9 cellular contexts compared by ENCODE assay signal in genomic region chr7:19404912-19405329, GRCh38.
DNase-seq lines count a peak whose midpoint lies in the region; ATAC-seq and TF ChIP-seq lines count a peak whose summit lies in the region.
"Had no signal": no experiment of that assay in that cellular context is flagged by ENCODE, and none has a peak within 500 bp of the region (broad histone marks: within the 10 kb centered on the region; RNA-seq: fewer than 3 reads in every experiment).

No MANE protein-coding gene starts in this region.

- DNase-seq in CD1c-positive myeloid dendritic cell (ENCODE audit: extremely low spot score) (peak; percentile 40), adipocyte (ENCODE audit: low read depth) (peak; percentile 90), kidney epithelial cell (ENCODE audit: low read depth) (peak; percentile 93), Peyer's patch (no peak), ureter (ENCODE audit: low spot score) (no peak), BE2C (no peak)
- DNase-seq in CD4-positive, alpha-beta T cell, result no peak

- no peak overlapping the region for H3K4me3 ChIP-seq in HUES64 (ENCODE audit: low read length)
- peak overlapping the region; percentile 49 for H3K4me3 ChIP-seq in adipocyte (ENCODE audit: low read length)
- no peak overlapping the region for H3K4me3 ChIP-seq in kidney epithelial cell (ENCODE audit: low read depth, low read length)
- H3K4me3 ChIP-seq in Peyer's patch, result no peak overlapping the region
- no peak overlapping the region for H3K4me3 ChIP-seq in BE2C (ENCODE audit: low read depth, low read length)
- H3K4me3 ChIP-seq: lung had no signal

- H3K27ac ChIP-seq in HUES64 (ENCODE audit: low read depth, low read length) (peak overlapping the region; percentile 59), Peyer's patch (no peak overlapping the region)
- no peak overlapping the region for H3K27ac ChIP-seq in CD4-positive, alpha-beta T cell (ENCODE audit: low read depth, low read length)

- H3K4me1 Mint-ChIP-seq in CD4-positive, alpha-beta T cell (ENCODE audit: low read depth), result no peaks in the 10 kb centered on the region

- H3K9ac ChIP-seq in HUES64 (ENCODE audit: low read depth, low read length), result no peak overlapping the region
- peak overlapping the region; percentile 23 for H3K9ac ChIP-seq in adipocyte (ENCODE audit: low read length)

- intact Hi-C loops in CD4-positive, alpha-beta T cell (cut with DNase I, micrococcal nuclease), result no loop called here

- TF ChIP-seq CTCF in kidney epithelial cell (IDR thresholded peaks at IDR 0.05; ENCODE audit: insufficient read depth, low read length, poor library complexity, severe bottlenecking) (no peak), Peyer's patch (IDR thresholded peaks at IDR 0.05) (no peak), BE2C (IDR thresholded peaks at IDR 0.05; ENCODE audit: low read depth, low read length) (no peak)
- no peak for TF ChIP-seq CTCF in CD4-positive, alpha-beta T cell (IDR thresholded peaks at IDR 0.05)

- POLR2A ChIA-PET in CD4-positive, alpha-beta T cell (lab: Charles Lee), result no interaction called here

- ATAC-seq in CD4-positive, alpha-beta T cell (ENCODE audit: poor library complexity), result no peak

- H3K27me3 ChIP-seq in HUES64 (ENCODE audit: insufficient read depth, low read length), result no peaks in the 10 kb centered on the region
- no peaks in the 10 kb centered on the region for H3K27me3 ChIP-seq in adipocyte (replicated peaks; ENCODE audit: control insufficient read depth, insufficient read depth, low read length)
- no peaks in the 10 kb centered on the region for H3K27me3 ChIP-seq in kidney epithelial cell (ENCODE audit: control insufficient read depth, insufficient read depth, low read length)
- no peaks in the 10 kb centered on the region for H3K27me3 ChIP-seq in CD4-positive, alpha-beta T cell (ENCODE audit: control insufficient read depth, insufficient read depth, low read length)
- H3K27me3 ChIP-seq in Peyer's patch, result no peaks in the 10 kb centered on the region
- H3K27me3 ChIP-seq in BE2C, result peaks cover 5% of the 10 kb centered on the region

- no peaks in the 10 kb centered on the region for H3K9me3 ChIP-seq in HUES64 (ENCODE audit: insufficient read depth, low read depth, low read length)
- H3K9me3 ChIP-seq in adipocyte (ENCODE audit: control insufficient read depth, low read length), result no peaks in the 10 kb centered on the region
- H3K9me3 ChIP-seq in CD4-positive, alpha-beta T cell (ENCODE audit: control insufficient read depth, low read length), result no peaks in the 10 kb centered on the region
- H3K9me3 ChIP-seq in Peyer's patch, result no peaks in the 10 kb centered on the region
- no peaks in the 10 kb centered on the region for H3K9me3 ChIP-seq in BE2C

- H3K9me3 Mint-ChIP-seq in CD4-positive, alpha-beta T cell, result no peaks in the 10 kb centered on the region

- no peaks in the 10 kb centered on the region for H3K36me3 Mint-ChIP-seq in CD4-positive, alpha-beta T cell (ENCODE audit: low read depth)

- no peak overlapping the region for H3K27ac Mint-ChIP-seq in CD4-positive, alpha-beta T cell

- no peaks in the 10 kb centered on the region for H3K27me3 Mint-ChIP-seq in CD4-positive, alpha-beta T cell

- 38% methylated on average over 3 of the region's 3 CpGs for WGBS in HUES64

- TF ChIP-seq POLR2A in Peyer's patch (IDR thresholded peaks at IDR 0.05), result no peak

- CTCF ChIA-PET in CD4-positive, alpha-beta T cell (lab: Charles Lee), result no interaction called here

- H3K36me3 ChIP-seq in HUES64 (ENCODE audit: insufficient read depth, low read length), result no peaks in the 10 kb centered on the region
- H3K36me3 ChIP-seq in adipocyte (ENCODE audit: control insufficient read depth, insufficient read depth, low read length, severe bottlenecking), result no peaks in the 10 kb centered on the region
- no peaks in the 10 kb centered on the region for H3K36me3 ChIP-seq in kidney epithelial cell (ENCODE audit: control insufficient read depth, insufficient read depth, low read length)
- no peaks in the 10 kb centered on the region for H3K36me3 ChIP-seq in Peyer's patch
- H3K36me3 ChIP-seq in BE2C, result no peaks in the 10 kb centered on the region

- H3K4me1 ChIP-seq in HUES64 (ENCODE audit: insufficient read depth, low read length) (peaks cover 24% of the 10 kb centered on the region), adipocyte (ENCODE audit: control insufficient read depth, insufficient read depth, low read length) (peaks cover 15% of the 10 kb centered on the region), Peyer's patch (no peaks in the 10 kb centered on the region), BE2C (no peaks in the 10 kb centered on the region)

- H3K4me3 Mint-ChIP-seq in CD4-positive, alpha-beta T cell, result no peak overlapping the region

Comparison
In these comparisons a context has a peak if more than half of its experiments do, and no peak if none do; other contexts are left out.
1. DNase-seq: peak in CD1c-positive myeloid dendritic cell (single experiment), adipocyte (single experiment) and kidney epithelial cell (single experiment); none in CD4-positive, alpha-beta T cell (0 of 10), Peyer's patch (0 of 3), ureter (single experiment) and BE2C (single experiment).